9 cellular contexts compared by ENCODE assay signal in the genomic region with DNA sequence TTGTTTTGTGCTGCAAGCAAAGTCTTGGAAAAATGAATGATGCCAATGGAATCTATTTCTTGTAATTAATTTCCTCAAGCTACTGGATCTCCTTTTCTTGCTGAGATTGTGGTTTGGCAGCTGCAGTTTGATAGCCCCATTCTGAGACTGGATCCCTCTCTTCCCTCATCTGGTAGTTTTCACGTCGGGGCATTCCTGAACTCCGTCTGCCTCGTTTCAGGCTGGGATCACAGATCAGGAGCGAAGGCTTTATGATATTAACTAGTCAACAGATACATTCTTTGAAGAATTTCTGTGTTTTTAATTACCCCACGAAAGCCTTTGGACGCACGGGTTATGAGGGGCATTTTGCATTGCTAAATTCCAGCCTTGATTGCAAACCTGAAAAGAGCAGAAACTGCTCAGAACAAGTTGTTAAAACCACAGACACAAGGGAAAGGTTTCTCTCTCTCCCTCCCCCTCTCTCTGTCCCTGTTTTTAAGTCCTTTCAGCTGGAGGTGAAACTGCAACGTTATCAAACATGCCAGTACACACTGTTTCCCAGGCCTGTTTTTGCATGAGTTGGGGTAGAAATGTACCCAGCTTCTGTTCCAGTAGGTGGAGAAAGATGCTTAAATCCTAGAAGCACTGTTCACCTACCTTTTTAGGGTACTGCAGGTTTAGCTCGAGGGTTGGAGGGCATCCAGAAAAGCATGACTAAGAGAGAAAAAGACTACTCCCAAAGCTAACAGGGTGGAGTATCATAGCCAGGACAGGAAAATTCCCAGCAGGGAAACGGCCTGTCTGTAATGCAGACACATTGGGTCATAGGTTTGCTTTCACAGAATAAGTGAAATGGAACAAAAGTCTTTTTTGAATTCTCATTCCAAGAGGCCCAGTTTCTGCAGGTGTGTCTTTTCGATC.
DNase-seq lines count a peak whose midpoint lies in the region; TF ChIP-seq lines count a peak whose summit lies in the region.
"Had no signal": no experiment of that assay in that cellular context is flagged by ENCODE, and none has a peak within 500 bp of the region (broad histone marks: within the 10 kb centered on the region; RNA-seq: fewer than 3 reads in every experiment).

No MANE protein-coding gene starts in this region.

- DNase-seq in OCI-LY7 (ENCODE audit: low spot score): no peak
- peak; percentile 80 to 82 for DNase-seq in fibroblast of lung (ENCODE audit: low read depth in 2 of 2)
- no peak for DNase-seq in trophoblast cell
- DNase-seq in pons (ENCODE audit: low spot score): no peak
- no peak for DNase-seq in NCI-H2029 treated with DMSO at 0.1 percent for 48 hours (lab: John Stamatoyannopoulos, UW)
- DNase-seq in activated naive CD4-positive, alpha-beta T cell (lab: John Stamatoyannopoulos, UW): no peak
- no peak for DNase-seq in iPS-NIHi11 (ENCODE audit: low spot score)

- H3K9ac ChIP-seq in fibroblast of lung (ENCODE audit: insufficient read depth, low read length): no peak overlapping the region
- no peak overlapping the region for H3K9ac ChIP-seq in trophoblast cell (ENCODE audit: low read length)

- CTCF ChIA-PET in OCI-LY7 (lab: Charles Lee; ENCODE audit: unreplicated experiment): interaction anchor here (0.6 kb wide), 1 partner anchor 60 kb away, joined by 3 read pairs; no protein-coding TSS in a partner anchor

- H2AK5ac ChIP-seq in trophoblast cell (ENCODE audit: low read length): no peak overlapping the region

- intact Hi-C loops in OCI-LY7 (cut with micrococcal nuclease; ENCODE audit: unreplicated experiment): no loop called here

- no peak overlapping the region for H3K4ac ChIP-seq in trophoblast cell (ENCODE audit: low read depth, low read length)

- H3K79me2 ChIP-seq in DOHH2 (ENCODE audit: control insufficient read depth, low read length): peaks cover 96% of the 10 kb centered on the region
- H3K79me2 ChIP-seq in OCI-LY7 (ENCODE audit: insufficient read depth, low read depth, low read length): peaks cover 97% of the 10 kb centered on the region
- peaks cover 3% of the 10 kb centered on the region for H3K79me2 ChIP-seq in fibroblast of lung (ENCODE audit: control insufficient read depth, insufficient read depth, low read length)
- peaks cover 11% of the 10 kb centered on the region for H3K79me2 ChIP-seq in trophoblast cell (ENCODE audit: control insufficient read depth, insufficient read depth, low read length, poor library complexity)

- H3K4me1 ChIP-seq in DOHH2 (ENCODE audit: control insufficient read depth, low read length): peaks cover 84% of the 10 kb centered on the region
- H3K4me1 ChIP-seq in OCI-LY7 (ENCODE audit: insufficient read depth, low read length, poor library complexity, severe bottlenecking): peaks cover 83% of the 10 kb centered on the region
- peaks cover 15% of the 10 kb centered on the region for H3K4me1 ChIP-seq in fibroblast of lung (ENCODE audit: control insufficient read depth, extremely low read depth, insufficient read depth, low read length)
- H3K4me1 ChIP-seq in trophoblast cell (ENCODE audit: control insufficient read depth in 1 of 2, insufficient read depth in 2 of 2, low read length in 2 of 2): peaks cover 22 to 35% of the 10 kb centered on the region in 2 experiments

- no peak overlapping the region for H4K8ac ChIP-seq in trophoblast cell (ENCODE audit: low read depth, low read length)

- H3F3A ChIP-seq in DOHH2 (ENCODE audit: control insufficient read depth, insufficient read depth): peaks cover 3% of the 10 kb centered on the region; the same call in 1 of the 2 replicates

- H2BK12ac ChIP-seq in trophoblast cell (ENCODE audit: low read length): no peak overlapping the region

- H3K36me3 ChIP-seq in DOHH2 (ENCODE audit: control insufficient read depth, low read length) (peaks cover 17% of the 10 kb centered on the region), OCI-LY7 (ENCODE audit: insufficient read depth, low read length) (peaks cover 60% of the 10 kb centered on the region), fibroblast of lung (ENCODE audit: control insufficient read depth, insufficient read depth, low read length) (no peaks in the 10 kb centered on the region), trophoblast cell (ENCODE audit: control insufficient read depth in 1 of 2, insufficient read depth in 2 of 2, low read length in 2 of 2) (peaks cover 2 to 8% of the 10 kb centered on the region in 2 experiments)
- H3K36me3 ChIP-seq: Peyer's patch had no signal

- no peak overlapping the region for H3K14ac ChIP-seq in trophoblast cell (ENCODE audit: low read length)

- H2BK120ac ChIP-seq in trophoblast cell (ENCODE audit: insufficient read depth, low read length, poor library complexity): no peak overlapping the region

- H3K9me3 ChIP-seq in DOHH2 (ENCODE audit: control insufficient read depth, insufficient read depth, low read length): no peaks in the 10 kb centered on the region
- H3K9me3 ChIP-seq in OCI-LY7 (ENCODE audit: low read length): no peaks in the 10 kb centered on the region
- H3K9me3 ChIP-seq in fibroblast of lung (ENCODE audit: control insufficient read depth, insufficient read depth, low read depth, low read length): no peaks in the 10 kb centered on the region
- H3K9me3 ChIP-seq in trophoblast cell (ENCODE audit: insufficient read depth, low read depth, low read length): peaks cover 2% of the 10 kb centered on the region
- H3K9me3 ChIP-seq: Peyer's patch had no signal

- no CpG with 5 or more reads among the region's 12 CpGs for WGBS in trophoblast cell (ENCODE audit: extremely low coverage, insufficient coverage, insufficient read length)

- BruUV-seq in OCI-LY7 (replicated peaks; lab: Mats Ljungman, UMichigan): TSS peak; percentile 12

- no peak overlapping the region for H3K27ac ChIP-seq in DOHH2 (ENCODE audit: low read depth, low read length)
- H3K27ac ChIP-seq in OCI-LY7 (ENCODE audit: low read depth, low read length, poor library complexity, severe bottlenecking): peak overlapping the region; percentile 72
- H3K27ac ChIP-seq in fibroblast of lung (ENCODE audit: insufficient read depth, low read length): no peak overlapping the region
- H3K27ac ChIP-seq in trophoblast cell (ENCODE audit: low read depth, low read length): peak overlapping the region; percentile 35

- TF ChIP-seq CTCF in DOHH2 (IDR thresholded peaks at IDR 0.05; ENCODE audit: low read depth, low read length, poor library complexity, severe bottlenecking) (no peak), OCI-LY7 (conservative IDR thresholded peaks at IDR 0.05; ENCODE audit: low read length) (no peak), fibroblast of lung (conservative IDR thresholded peaks at IDR 0.05 in 1 of 2, IDR thresholded peaks at IDR 0.05 in 1 of 2; ENCODE audit: low read depth in 1 of 2, low read length in 2 of 2) (no peak)

- H3K18ac ChIP-seq in trophoblast cell (ENCODE audit: low read length): no peak overlapping the region

- no peak overlapping the region for H3K23ac ChIP-seq in trophoblast cell (ENCODE audit: low read length)

- H3K27me3 ChIP-seq in DOHH2 (ENCODE audit: control insufficient read depth, low read length) (no peaks in the 10 kb centered on the region), fibroblast of lung (ENCODE audit: control insufficient read depth, insufficient read depth, low read length) (no peaks in the 10 kb centered on the region), trophoblast cell (ENCODE audit: insufficient read depth, low read length) (no peaks in the 10 kb centered on the region)
- H3K27me3 ChIP-seq: Peyer's patch had no signal

- H2BK5ac ChIP-seq in trophoblast cell (ENCODE audit: low read depth, low read length, poor library complexity): no peak overlapping the region

- POLR2A ChIA-PET in OCI-LY7 (lab: Charles Lee): interaction anchor here (0.5 to 1.8 kb wide), 7 partner anchors 40 to 118 kb away, joined by 3 to 6 read pairs (median 4); no protein-coding TSS in a partner anchor

- no peak overlapping the region for H3K4me3 ChIP-seq in DOHH2 (ENCODE audit: low read length)
- H3K4me3 ChIP-seq in OCI-LY7 (ENCODE audit: low read depth, low read length, poor library complexity, severe bottlenecking): no peak overlapping the region
- H3K4me3 ChIP-seq in fibroblast of lung (replicated peaks in 1 of 4; ENCODE audit: control extremely low read depth in 1 of 4, insufficient read depth in 1 of 4, low read depth in 3 of 4, low read length in 4 of 4): no peak overlapping the region
- no peak overlapping the region for H3K4me3 ChIP-seq in trophoblast cell (ENCODE audit: low read depth, low read length)
- H3K4me3 ChIP-seq: Peyer's patch had no signal

- H3K4me2 ChIP-seq in DOHH2 (ENCODE audit: low read length) (peak overlapping the region; percentile 68), OCI-LY7 (ENCODE audit: low read length) (peak overlapping the region; percentile 76), fibroblast of lung (ENCODE audit: extremely low read depth, insufficient read depth, low read length) (no peak overlapping the region), trophoblast cell (ENCODE audit: low read length) (peak overlapping the region; percentile 3)

- H4K91ac ChIP-seq in trophoblast cell (ENCODE audit: low read depth, low read length): no peak overlapping the region

- H3K9me2 ChIP-seq in DOHH2 (replicated peaks; ENCODE audit: control insufficient read depth, low read length) (no peaks in the 10 kb centered on the region), OCI-LY7 (ENCODE audit: insufficient read depth, low read length) (no peaks in the 10 kb centered on the region)

- peaks cover 5% of the 10 kb centered on the region for H3K79me1 ChIP-seq in trophoblast cell (ENCODE audit: low read length)

- H4K12ac ChIP-seq in trophoblast cell (ENCODE audit: low read depth, low read length): no peak overlapping the region

- H4K20me1 ChIP-seq in DOHH2 (ENCODE audit: control insufficient read depth, insufficient read depth, low read depth, low read length) (peaks cover 45% of the 10 kb centered on the region; the same call in 1 of the 2 replicates), OCI-LY7 (ENCODE audit: insufficient read depth, low read length) (peaks cover 13% of the 10 kb centered on the region), fibroblast of lung (ENCODE audit: control insufficient read depth, extremely low read depth, insufficient read depth, low read length) (no peaks in the 10 kb centered on the region)

- H2AFZ ChIP-seq in OCI-LY7 (ENCODE audit: low read length) (no peak overlapping the region), fibroblast of lung (ENCODE audit: low read length) (no peak overlapping the region), trophoblast cell (ENCODE audit: insufficient read depth, low read length, poor library complexity) (no peak overlapping the region)

Comparison
In these comparisons a context has a peak if more than half of its experiments do, and no peak if none do; other contexts are left out.
1. H3K27ac ChIP-seq: peak in OCI-LY7 (single experiment) and trophoblast cell (single experiment); none in DOHH2 (single experiment) and fibroblast of lung (single experiment).
2. DNase-seq: peak in fibroblast of lung (2 of 2); none in OCI-LY7 (single experiment), trophoblast cell (0 of 2), pons (single experiment), NCI-H2029 treated with DMSO at 0.1 percent for 48 hours (single experiment), activated naive CD4-positive, alpha-beta T cell (0 of 4) and iPS-NIHi11 (single experiment).